ENCODE assay signal across 22 cellular contexts in genomic region chr11:47000033-47000432, GRCh38.
"Had no signal": no experiment of that assay in that cellular context is flagged by ENCODE, and none has a peak within 500 bp of the region (broad histone marks: within the 10 kb centered on the region; RNA-seq: fewer than 3 reads in every experiment).

No MANE protein-coding gene starts in this region.

- H3K4me3 ChIP-seq: K562 had no signal

- DNase-seq: activated CD4-positive, alpha-beta memory T cell treated with anti-CD3 and anti-CD28 coated beads for 36 hours; activated CD4-positive, alpha-beta T cell treated with anti-CD3 and anti-CD28 coated beads, Interleukin-2, amount 10 ng/mL, durations not matched to agents 7 days and 5 days; activated CD4-positive, CD25-positive, alpha-beta regulatory T cell; activated CD8-positive, alpha-beta memory T cell treated with anti-CD3 and anti-CD28 coated beads for 24 hours; activated effector memory CD4-positive, alpha-beta T cell treated with anti-CD3 and anti-CD28 coated beads, Interleukin-2, amount 50 U/mL, for 16 hours; activated naive CD4-positive, alpha-beta T cell treated with Interleukin-2 at 50 U/mL for 16 hours; activated naive CD8-positive, alpha-beta T cell treated with anti-CD3 and anti-CD28 coated beads, Interleukin-2, amount 50 U/mL, for 24 hours; activated T-cell treated with anti-CD3 and anti-CD28 coated beads, Interleukin-2, amount 50 U/mL, for 4 hours; caudate nucleus; NCI-H1092; NCI-H1417 treated with DMSO at 0.1 percent for 48 hours; NCI-H1694; NCI-H2029 treated with DMSO at 0.1 percent for 48 hours; NCI-H345; NCI-H510A; NCI-H526 treated with DMSO at 0.1 percent for 48 hours; NCI-H82; SIG-M5; T-helper 17 cell; T-helper 9 cell had no signal

- ATAC-seq: activated naive CD4-positive, alpha-beta T cell treated with anti-CD3 and anti-CD28 coated beads, Interleukin-2, amount 50 U/mL, for 72 hours; activated naive CD8-positive, alpha-beta T cell treated with anti-CD3 and anti-CD28 coated beads, Interleukin-2, amount 50 U/mL, for 24 hours; activated T-cell treated with anti-CD3 and anti-CD28 coated beads, Interleukin-2, amount 50 U/mL, for 4 hours; K562; T-helper 17 cell had no signal
